Comparison of ENCODE assay signal across 1 cellular context in the genomic region with DNA sequence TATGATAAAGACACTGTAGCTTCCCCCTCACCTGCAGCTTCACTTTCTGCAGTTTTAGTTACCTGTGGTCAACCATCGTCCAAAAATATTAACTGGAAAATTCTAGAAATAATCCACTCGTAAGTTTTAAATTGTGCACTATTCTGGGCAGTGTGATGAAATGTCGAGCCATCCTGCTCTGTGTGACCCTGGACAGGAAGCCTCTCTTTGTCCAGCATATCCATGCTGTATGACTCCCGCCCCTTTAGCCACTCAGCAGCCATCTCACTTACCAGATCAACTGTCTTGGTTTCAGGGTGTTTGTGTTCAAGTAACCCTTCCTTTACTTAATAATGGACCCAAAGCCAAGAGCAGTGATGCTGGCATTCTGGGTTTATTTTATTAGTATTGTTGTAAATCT.
TF ChIP-seq lines count a peak whose summit lies in the region.

No MANE protein-coding gene starts in this region.

TF ChIP-seq in HepG2, 621 proteins besides CTCF, POLR2A, EP300 and RAD21 (continued from another document):
- TF ChIP-seq, protein P1, sequence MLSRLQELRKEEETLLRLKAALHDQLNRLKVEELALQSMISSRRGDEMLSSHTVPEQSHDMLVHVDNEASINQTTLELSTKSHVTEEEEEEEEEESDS (CRISPR knock-in tag; IDR thresholded peaks at IDR 0.05; ENCODE audit: borderline replicate concordance): no peak
- TF ChIP-seq ZFP41 (CRISPR knock-in tag; IDR thresholded peaks at IDR 0.05; ENCODE audit: borderline replicate concordance): no peak
- no peak for TF ChIP-seq ZBTB38 (CRISPR knock-in tag; IDR thresholded peaks at IDR 0.05)
- TF ChIP-seq ZNF616 (CRISPR knock-in tag; IDR thresholded peaks at IDR 0.05; ENCODE audit: low read depth): no peak
- TF ChIP-seq NFATC3 (CRISPR knock-in tag; IDR thresholded peaks at IDR 0.05): no peak
- TF ChIP-seq MBD4 (IDR thresholded peaks at IDR 0.05; ENCODE audit: borderline replicate concordance, low read length): no peak
- TF ChIP-seq ZNF746 (CRISPR knock-in tag; IDR thresholded peaks at IDR 0.05): no peak
